ENCODE assay signal across 18 cellular contexts in the genomic region with DNA sequence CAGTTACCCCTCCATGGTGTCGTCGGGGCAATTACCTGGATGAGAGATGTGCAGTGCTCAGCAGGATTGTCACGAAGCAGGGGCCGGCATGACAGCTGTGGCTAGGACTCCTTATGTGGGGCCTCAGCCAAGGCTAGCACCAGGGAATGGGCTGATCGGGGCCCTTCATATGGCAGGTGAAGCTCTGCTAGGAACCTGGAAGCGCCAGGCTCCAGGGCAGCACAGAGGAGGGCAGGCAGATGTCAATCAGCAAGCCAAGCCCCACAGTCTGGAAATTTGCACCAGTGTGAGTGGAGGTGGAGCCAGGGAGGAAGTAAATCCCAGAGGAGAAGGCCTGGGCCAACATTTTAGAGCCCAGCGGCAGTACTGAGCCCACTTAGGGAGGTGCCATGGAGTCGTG. TPM values are rescaled to one million over a fixed set of nuclear protein-coding genes. Genes with fewer than 3 reads are reported as not detected.
DNase-seq lines count a peak whose midpoint lies in the region; ATAC-seq and TF ChIP-seq lines count a peak whose summit lies in the region.
"Had no signal": no experiment of that assay in that cellular context is flagged by ENCODE, and none has a peak within 500 bp of the region (broad histone marks: within the 10 kb centered on the region; RNA-seq: fewer than 3 reads in every experiment).

No MANE protein-coding gene starts in this region.

- peak overlapping the region; percentile 46 to 57 for H3K27ac Mint-ChIP-seq in stimulated activated naive CD8-positive, alpha-beta T cell treated with anti-CD3 and anti-CD28 coated beads, Interleukin-15, amount 100 ng/mL, for 72 hours
- H3K27ac Mint-ChIP-seq in endodermal cell = no peak overlapping the region
- no peak overlapping the region for H3K27ac Mint-ChIP-seq in osteocyte (ENCODE audit: unreplicated experiment)
- H3K27ac Mint-ChIP-seq in endothelial cell (ENCODE audit: unreplicated experiment) = no peak overlapping the region
- H3K27ac Mint-ChIP-seq: CD8-positive, alpha-beta T cell had no signal

- H3K4me3 ChIP-seq in endodermal cell (ENCODE audit: low read length) (no peak overlapping the region), uterus (no peak overlapping the region), BE2C (ENCODE audit: low read depth, low read length) (no peak overlapping the region)
- H3K4me3 ChIP-seq: BLaER1 treated with 17β-estradiol and CSF1 and Interleukin-3, amounts not matched to agents 10 nM and 100 nM had no signal

- no peak for TF ChIP-seq POLR2A in uterus (IDR thresholded peaks at IDR 0.05)

- no peak overlapping the region for H3K4me3 Mint-ChIP-seq in stimulated activated naive CD8-positive, alpha-beta T cell treated with anti-CD3 and anti-CD28 coated beads, Interleukin-15, amount 100 ng/mL, for 72 hours
- no peak overlapping the region for H3K4me3 Mint-ChIP-seq in endodermal cell
- no peak overlapping the region for H3K4me3 Mint-ChIP-seq in osteocyte (ENCODE audit: unreplicated experiment)
- no peak overlapping the region for H3K4me3 Mint-ChIP-seq in endothelial cell (ENCODE audit: unreplicated experiment)
- H3K4me3 Mint-ChIP-seq: CD8-positive, alpha-beta T cell had no signal

- H3K9me3 ChIP-seq in endodermal cell (ENCODE audit: control insufficient read depth, low read length) = no peaks in the 10 kb centered on the region
- no peaks in the 10 kb centered on the region for H3K9me3 ChIP-seq in uterus
- no peaks in the 10 kb centered on the region for H3K9me3 ChIP-seq in BE2C
- H3K9me3 ChIP-seq: BLaER1 treated with 17β-estradiol and CSF1 and Interleukin-3, amounts not matched to agents 10 nM and 100 nM had no signal

- H3K36me3 ChIP-seq in endodermal cell (ENCODE audit: control insufficient read depth, insufficient read depth, low read length) (peaks cover 3% of the 10 kb centered on the region), uterus (no peaks in the 10 kb centered on the region), BE2C (no peaks in the 10 kb centered on the region)
- H3K36me3 ChIP-seq: BLaER1 treated with 17β-estradiol and CSF1 and Interleukin-3, amounts not matched to agents 10 nM and 100 nM had no signal

- TF ChIP-seq CTCF in endodermal cell (conservative IDR thresholded peaks at IDR 0.05) (no peak), osteocyte (IDR thresholded peaks at IDR 0.05) (no peak), uterus (IDR thresholded peaks at IDR 0.05) (no peak), endothelial cell (IDR thresholded peaks at IDR 0.05; ENCODE audit: unreplicated experiment) (no peak), BE2C (IDR thresholded peaks at IDR 0.05; ENCODE audit: low read depth, low read length) (no peak)

- H3K27me3 ChIP-seq in endodermal cell (ENCODE audit: control insufficient read depth, insufficient read depth, low read length, poor library complexity, severe bottlenecking) (no peaks in the 10 kb centered on the region), uterus (no peaks in the 10 kb centered on the region), BE2C (no peaks in the 10 kb centered on the region)
- H3K27me3 ChIP-seq: BLaER1 treated with 17β-estradiol and CSF1 and Interleukin-3, amounts not matched to agents 10 nM and 100 nM had no signal

- no peak overlapping the region for H3K9ac ChIP-seq in endodermal cell (ENCODE audit: extremely low read depth, low read length, poor library complexity, severe bottlenecking)
- H3K9ac ChIP-seq: BLaER1 treated with 17β-estradiol and CSF1 and Interleukin-3, amounts not matched to agents 10 nM and 100 nM had no signal

- H3K4me1 ChIP-seq in endodermal cell (ENCODE audit: control insufficient read depth, insufficient read depth, low read length) (peaks cover 15% of the 10 kb centered on the region), uterus (no peaks in the 10 kb centered on the region), BE2C (no peaks in the 10 kb centered on the region)

- ATAC-seq in stimulated activated naive CD8-positive, alpha-beta T cell treated with anti-CD3 and anti-CD28 coated beads, Interleukin-15, amount 100 ng/mL, for 72 hours = no peak
- ATAC-seq in stimulated activated naive CD8-positive, alpha-beta T cell treated with anti-CD3 and anti-CD28 coated beads, Interleukin-15, Interleukin-2, amounts not matched to agents 100 U/mL and 50 U/mL, for 24 hours = no peak
- no peak for ATAC-seq in HG03520 (IDR thresholded peaks at IDR 0.05; ENCODE audit: unreplicated experiment)
- ATAC-seq: CD8-positive, alpha-beta T cell had no signal

- H3K36me3 Mint-ChIP-seq in endodermal cell (ENCODE audit: low read depth) (peaks cover 5% of the 10 kb centered on the region), osteocyte (ENCODE audit: unreplicated experiment) (no peaks in the 10 kb centered on the region), endothelial cell (ENCODE audit: low read depth, unreplicated experiment) (peaks cover 12% of the 10 kb centered on the region)
- H3K36me3 Mint-ChIP-seq: CD8-positive, alpha-beta T cell had no signal

- H3K4me1 Mint-ChIP-seq in stimulated activated naive CD8-positive, alpha-beta T cell treated with anti-CD3 and anti-CD28 coated beads, Interleukin-15, amount 100 ng/mL, for 72 hours = peaks cover 6% of the 10 kb centered on the region
- H3K4me1 Mint-ChIP-seq in endodermal cell (peaks cover 25% of the 10 kb centered on the region), osteocyte (ENCODE audit: unreplicated experiment) (no peaks in the 10 kb centered on the region), endothelial cell (ENCODE audit: unreplicated experiment) (peaks cover 12% of the 10 kb centered on the region)

- H3K27me3 Mint-ChIP-seq in stimulated activated naive CD8-positive, alpha-beta T cell treated with anti-CD3 and anti-CD28 coated beads, Interleukin-15, amount 100 ng/mL, for 72 hours = no peaks in the 10 kb centered on the region
- H3K27me3 Mint-ChIP-seq in endodermal cell (ENCODE audit: insufficient read depth) (no peaks in the 10 kb centered on the region), osteocyte (ENCODE audit: unreplicated experiment) (no peaks in the 10 kb centered on the region), endothelial cell (ENCODE audit: unreplicated experiment) (peaks cover 3% of the 10 kb centered on the region)

- H3K27ac ChIP-seq in endodermal cell (ENCODE audit: low read depth, low read length) (no peak overlapping the region), uterus (no peak overlapping the region)
- H3K27ac ChIP-seq: BLaER1 treated with 17β-estradiol and CSF1 and Interleukin-3, amounts not matched to agents 10 nM and 100 nM had no signal

- intact Hi-C loops in uterus (cut with DNase I; ENCODE audit: low total_unique reads) = no loop called here

- WGBS in endodermal cell (ENCODE audit: insufficient coverage in 1 of 2, insufficient read length in 1 of 2), 2 experiments = 93 to 100% methylated on average over 6 to 8 of the region's 8 CpGs

- no peaks in the 10 kb centered on the region for H3K9me3 Mint-ChIP-seq in stimulated activated naive CD8-positive, alpha-beta T cell treated with anti-CD3 and anti-CD28 coated beads, Interleukin-15, amount 100 ng/mL, for 72 hours
- H3K9me3 Mint-ChIP-seq in endodermal cell (no peaks in the 10 kb centered on the region), osteocyte (ENCODE audit: unreplicated experiment) (no peaks in the 10 kb centered on the region), endothelial cell (ENCODE audit: unreplicated experiment) (no peaks in the 10 kb centered on the region)
- H3K9me3 Mint-ChIP-seq: CD8-positive, alpha-beta T cell had no signal

- no peak for DNase-seq in stimulated activated naive CD8-positive, alpha-beta T cell treated with anti-CD3 and anti-CD28 coated beads, Interleukin-15, amount 100 ng/mL, for 72 hours
- DNase-seq in stimulated activated naive CD8-positive, alpha-beta T cell treated with anti-CD3 and anti-CD28 coated beads, Interleukin-15, Interleukin-2, amounts not matched to agents 100 U/mL and 50 U/mL, for 24 hours = no peak
- DNase-seq in endodermal cell (peak; percentile 35), osteocyte (ENCODE audit: extremely low spot score, unreplicated experiment) (peak; percentile 69), uterus (no peak), endothelial cell (ENCODE audit: low spot score) (no peak), BE2C (no peak)
- DNase-seq: 8988T, Calu3, DMS79 treated with DMSO at 0.1 percent for 48 hours, GF-D8, GOT3, HCEC 1CT had no signal

RNA-seq across cellular contexts. Expression of gene SYNDIG1, which starts 21.2 kb away (rescaled TPM):
- total RNA-seq in endodermal cell = 1 to 10 TPM; 5.5 to 6.8 TPM
- polyA plus RNA-seq in endodermal cell (2013, experiment 1 of 2) = 4.6 TPM
- polyA plus RNA-seq in endodermal cell (2013, experiment 2 of 2) = 4.9 TPM
- total RNA-seq in osteocyte = 0.40 and 0.94 TPM in 2 replicates
- 1 to 10 TPM in 2 of 4 donors, under 1 TPM in 1, not detected in 1; 0.51 to 3.4 (median 2.8) TPM for total RNA-seq in uterus
- total RNA-seq in endothelial cell (ENCODE audit: unreplicated experiment) = 8.1 TPM
- 0.80 TPM for polyA plus RNA-seq in BE2C (2012; ENCODE audit: insufficient read depth, insufficient read length, low read depth)
- total RNA-seq: Calu3; CD8-positive, alpha-beta T cell; HT-29 had no signal
- polyA plus RNA-seq: AG04450 had no signal

Comparison
In these comparisons a context has a peak if more than half of its experiments do, and no peak if none do; other contexts are left out.
1. DNase-seq: peak in endodermal cell (single experiment) and osteocyte (single experiment); none in stimulated activated naive CD8-positive, alpha-beta T cell treated with anti-CD3 and anti-CD28 coated beads, Interleukin-15, amount 100 ng/mL, for 72 hours (0 of 2), stimulated activated naive CD8-positive, alpha-beta T cell treated with anti-CD3 and anti-CD28 coated beads, Interleukin-15, Interleukin-2, amounts not matched to agents 100 U/mL and 50 U/mL, for 24 hours (single experiment), uterus (0 of 2), endothelial cell (single experiment) and BE2C (single experiment).
2. H3K27ac Mint-ChIP-seq: peak in stimulated activated naive CD8-positive, alpha-beta T cell treated with anti-CD3 and anti-CD28 coated beads, Interleukin-15, amount 100 ng/mL, for 72 hours (2 of 2); none in endodermal cell (single experiment), osteocyte (single experiment) and endothelial cell (single experiment).